9 cellular contexts compared by ENCODE assay signal in genomic region chr6:163282672-163283071, GRCh38.
"Had no signal": no experiment of that assay in that cellular context is flagged by ENCODE, and none has a peak within 500 bp of the region (broad histone marks: within the 10 kb centered on the region; RNA-seq: fewer than 3 reads in every experiment).

No MANE protein-coding gene starts in this region.

- H3K27ac ChIP-seq: HL-60 had no signal

- FAIRE-seq: H1, H54, K562 had no signal

- DNase-seq: H9, HCEC 1CT, IMR-90, KG1 had no signal

- H3K4me3 ChIP-seq: GM23338, K562 had no signal

- ATAC-seq: GM23338, K562 had no signal

- H3K4me2 ChIP-seq: GM23338 had no signal

- H2AFZ ChIP-seq: GM23338 had no signal
